In genomic region chr15:32870240-32871033, GRCh38 we compare ENCODE assay signal across 10 cellular contexts.
A peak's percentile ranks its signal among the peaks of the same experiment; 100 is the strongest.
DNase-seq lines count a peak whose midpoint lies in the region; ATAC-seq and TF ChIP-seq lines count a peak whose summit lies in the region.
"Had no signal": no experiment of that assay in that cellular context is flagged by ENCODE, and none has a peak within 500 bp of the region (broad histone marks: within the 10 kb centered on the region; RNA-seq: fewer than 3 reads in every experiment).

No MANE protein-coding gene starts in this region.

- H3K9me3 ChIP-seq in heart right ventricle = no peaks in the 10 kb centered on the region
- H3K9me3 ChIP-seq: psoas muscle had no signal

- DNase-seq in BJ (ENCODE audit: low read depth) = peak; percentile 90
- DNase-seq in NOMO-1 treated with DMSO at 0.1 percent for 48 hours (lab: John Stamatoyannopoulos, UW; ENCODE audit: unreplicated experiment) = peak; percentile 80
- DNase-seq in fibroblast of mammary gland (ENCODE audit: low read depth) = peak; percentile 99
- no peak for DNase-seq in heart right ventricle
- DNase-seq in inferior parietal cortex (ENCODE audit: extremely low spot score) = no peak
- DNase-seq in GF-D8 (lab: John Stamatoyannopoulos, UW) = no peak
- DNase-seq: NCI-H345, psoas muscle had no signal

- H3K27ac ChIP-seq in heart right ventricle = peak overlapping the region in 1 of 10 donors; percentile 36
- H3K27ac ChIP-seq: psoas muscle had no signal

- peaks cover 0 to 16% (median 0%) of the 10 kb centered on the region in 9 donors for H3K4me1 ChIP-seq in heart right ventricle
- H3K4me1 ChIP-seq: psoas muscle had no signal

- intact Hi-C loops in heart right ventricle (cut with DNase I) = no loop called here

- 84 to 86% methylated on average over 14 of the region's 14 CpGs for WGBS in heart right ventricle, 2 donors

- H3K4me3 ChIP-seq in BJ (ENCODE audit: low read depth, low read length) = no peak overlapping the region
- H3K4me3 ChIP-seq in fibroblast of mammary gland (ENCODE audit: control insufficient read depth, low read depth, low read length) = no peak overlapping the region
- H3K4me3 ChIP-seq in heart right ventricle = no peak overlapping the region
- H3K4me3 ChIP-seq: psoas muscle had no signal

- H3K27me3 ChIP-seq in BJ (ENCODE audit: control insufficient read depth, insufficient read depth, low read length) (no peaks in the 10 kb centered on the region), heart right ventricle (no peaks in the 10 kb centered on the region)

- ATAC-seq in GM21619 (IDR thresholded peaks at IDR 0.05; ENCODE audit: unreplicated experiment) (peak; percentile 83), heart right ventricle (no peak), GM21737 (IDR thresholded peaks at IDR 0.05; ENCODE audit: unreplicated experiment) (no peak)

- H3K36me3 ChIP-seq in BJ (ENCODE audit: control insufficient read depth, insufficient read depth, low read length) = no peaks in the 10 kb centered on the region
- no peaks in the 10 kb centered on the region for H3K36me3 ChIP-seq in heart right ventricle

- POLR2A ChIA-PET in BJ (lab: Charles Lee) = interaction anchor here (0.7 kb wide), 1 partner anchor 17 kb away, joined by 4 read pairs; no protein-coding TSS in a partner anchor

- TF ChIP-seq CTCF in BJ (IDR thresholded peaks at IDR 0.05; ENCODE audit: insufficient read depth, low read depth, low read length) = no peak
- no peak for TF ChIP-seq CTCF in fibroblast of mammary gland (conservative IDR thresholded peaks at IDR 0.05; ENCODE audit: control insufficient read depth, insufficient read depth, low read depth, low read length)
- TF ChIP-seq CTCF in heart right ventricle (IDR thresholded peaks at IDR 0.05) = no peak

- CTCF ChIA-PET in BJ (lab: Yijun Ruan, JAX) = no interaction called here

Comparison
In these comparisons a context has a peak if more than half of its experiments do, and no peak if none do; other contexts are left out.
1. DNase-seq: peak in BJ (single experiment), NOMO-1 treated with DMSO at 0.1 percent for 48 hours (single experiment) and fibroblast of mammary gland (single experiment); none in heart right ventricle (0 of 2), inferior parietal cortex (single experiment) and GF-D8 (single experiment).